In genomic region chr12:97097734-97098133, GRCh38 we compare ENCODE assay signal across 24 cellular contexts.
"Had no signal": no experiment of that assay in that cellular context is flagged by ENCODE, and none has a peak within 500 bp of the region (broad histone marks: within the 10 kb centered on the region; RNA-seq: fewer than 3 reads in every experiment).

No MANE protein-coding gene starts in this region.

- ATAC-seq: foreskin keratinocyte; left lung; lower lobe of right lung; sciatic nerve; stimulated activated naive CD8-positive, alpha-beta T cell treated with anti-CD3 and anti-CD28 coated beads, Interleukin-15, amount 100 ng/mL, for 72 hours; upper lobe of right lung had no signal

- H3K27ac ChIP-seq: foreskin keratinocyte, hepatocyte, left lung, lower lobe of right lung, neutrophil, spleen, testis, tibial nerve, upper lobe of right lung, vagina had no signal

- H3K36me3 ChIP-seq: left lung, lower lobe of right lung, neutrophil, spleen, tibial nerve, upper lobe of right lung, vagina had no signal

- H3K4me2 ChIP-seq: hepatocyte had no signal

- H3K79me2 ChIP-seq: hepatocyte had no signal

- H3K36me3 Mint-ChIP-seq: immature natural killer cell; memory B cell; naive B cell; stimulated activated naive B cell treated with anti-CD40 and anti-IgM and Interleukin-4, amounts not matched to agents 10 μg/mL and 1 μg/mL and 100 μg/mL, for 72 hours had no signal

- H3K27ac Mint-ChIP-seq: immature natural killer cell; memory B cell; naive B cell; nephron; stimulated activated naive B cell treated with anti-CD40 and anti-IgM and Interleukin-4, amounts not matched to agents 10 μg/mL and 1 μg/mL and 100 μg/mL, for 72 hours; stimulated activated naive CD8-positive, alpha-beta T cell treated with anti-CD3 and anti-CD28 coated beads, Interleukin-15, amount 100 ng/mL, for 72 hours had no signal

- H3K27me3 Mint-ChIP-seq: stimulated activated naive B cell treated with anti-CD40 and anti-IgM and Interleukin-4, amounts not matched to agents 10 μg/mL and 1 μg/mL and 100 μg/mL, for 72 hours; stimulated activated naive CD8-positive, alpha-beta T cell treated with anti-CD3 and anti-CD28 coated beads, Interleukin-15, amount 100 ng/mL, for 72 hours had no signal

- H3K4me3 Mint-ChIP-seq: immature natural killer cell; memory B cell; naive B cell; nephron; stimulated activated naive B cell treated with anti-CD40 and anti-IgM and Interleukin-4, amounts not matched to agents 10 μg/mL and 1 μg/mL and 100 μg/mL, for 72 hours; stimulated activated naive CD8-positive, alpha-beta T cell treated with anti-CD3 and anti-CD28 coated beads, Interleukin-15, amount 100 ng/mL, for 72 hours had no signal

- H3K4me1 Mint-ChIP-seq: immature natural killer cell; memory B cell; naive B cell; nephron; stimulated activated naive B cell treated with anti-CD40 and anti-IgM and Interleukin-4, amounts not matched to agents 10 μg/mL and 1 μg/mL and 100 μg/mL, for 72 hours; stimulated activated naive CD8-positive, alpha-beta T cell treated with anti-CD3 and anti-CD28 coated beads, Interleukin-15, amount 100 ng/mL, for 72 hours had no signal

- DNase-seq: dermis blood vessel endothelial cell; erythroblast; foreskin keratinocyte; head of caudate nucleus; immature natural killer cell; left lung; lower lobe of right lung; naive B cell; posterior cingulate gyrus; spleen; stimulated activated CD4-positive, alpha-beta T cell treated with anti-CD3 and anti-CD28 coated beads, Interleukin-15, amount 100 ng/mL, for 24 hours; stimulated activated CD4-positive, alpha-beta T cell treated with anti-CD3 and anti-CD28 coated beads, Interleukin-1b, Interleukin-23, amount 100 ng/mL, for 48 hours; stimulated activated CD4-positive, alpha-beta T cell treated with anti-CD3 and anti-CD28 coated beads, Interleukin-4, amount 100 ng/mL, for 24 hours; stimulated activated naive B cell treated with anti-CD40 and anti-IgM and Interleukin-4, amounts not matched to agents 10 μg/mL and 1 μg/mL and 100 μg/mL, for 72 hours; stimulated activated naive CD8-positive, alpha-beta T cell treated with anti-CD3 and anti-CD28 coated beads, Interleukin-15, amount 100 ng/mL, for 72 hours; testis; upper lobe of right lung had no signal

- H3K27me3 ChIP-seq: foreskin keratinocyte, hepatocyte, left lung, neutrophil, spleen, testis, tibial nerve, upper lobe of right lung, vagina had no signal

- H3K9me3 ChIP-seq: lower lobe of right lung, neutrophil, testis, upper lobe of right lung, vagina had no signal

- H3K4me3 ChIP-seq: hepatocyte, left lung, lower lobe of right lung, spleen, testis, tibial nerve, upper lobe of right lung, vagina had no signal

- H3K4me1 ChIP-seq: foreskin keratinocyte, left lung, lower lobe of right lung, spleen, testis, tibial nerve, upper lobe of right lung, vagina had no signal

- H2AFZ ChIP-seq: hepatocyte had no signal
